ENCODE assay signal across 23 cellular contexts in genomic region chr2:59006204-59006603, GRCh38.
"Had no signal": no experiment of that assay in that cellular context is flagged by ENCODE, and none has a peak within 500 bp of the region (broad histone marks: within the 10 kb centered on the region; RNA-seq: fewer than 3 reads in every experiment).

No MANE protein-coding gene starts in this region.

- H3K27me3 ChIP-seq: pancreas, stomach, testis, thyroid gland, transverse colon, upper lobe of left lung had no signal

- H3K9me3 ChIP-seq: pancreas, prostate gland, stomach, testis, thyroid gland, transverse colon, upper lobe of left lung had no signal

- H3K27ac ChIP-seq: left ventricle myocardium inferior, pancreas, prostate gland, skin epidermis, stomach, testis, thyroid gland, transverse colon, upper lobe of left lung had no signal

- H3K36me3 ChIP-seq: left ventricle myocardium inferior, pancreas, prostate gland, stomach, thyroid gland, transverse colon, upper lobe of left lung had no signal

- H3K4me1 ChIP-seq: left ventricle myocardium inferior, pancreas, prostate gland, stomach, testis, thyroid gland, transverse colon, upper lobe of left lung had no signal

- H3K4me3 ChIP-seq: left ventricle myocardium inferior, lung, pancreas, prostate gland, skin epidermis, stomach, testis, thyroid gland, transverse colon, upper lobe of left lung had no signal

- DNase-seq: hippocampal formation; islet precursor cell; left ventricle myocardium inferior; midbrain; naive thymus-derived CD8-positive, alpha-beta T cell; pancreas; posterior cingulate gyrus; retina; right cardiac atrium; stimulated activated CD4-positive, alpha-beta T cell treated with anti-CD3 and anti-CD28 coated beads, Interleukin-12 subunit alpha, Interleukin-12 subunit beta, amount 100 ng/mL, for 4 hours; stimulated activated CD4-positive, alpha-beta T cell treated with anti-CD3 and anti-CD28 coated beads, Interleukin-15, amount 100 ng/mL, for 24 hours; stimulated activated CD4-positive, alpha-beta T cell treated with anti-CD3 and anti-CD28 coated beads, Interleukin-2, amount 100 ng/mL, for 24 hours; stimulated activated CD4-positive, alpha-beta T cell treated with anti-CD3 and anti-CD28 coated beads, Interleukin-4, amount 100 ng/mL, for 1 hour; stimulated activated naive B cell treated with anti-CD40 and anti-IgM and Interleukin-4, amounts not matched to agents 10 μg/mL and 1 μg/mL and 100 μg/mL, for 72 hours; stimulated activated naive CD8-positive, alpha-beta T cell treated with anti-CD3 and anti-CD28 coated beads, Interleukin-15, Interleukin-2, amounts not matched to agents 100 U/mL and 50 U/mL, for 24 hours; stomach; testis; thyroid gland; transverse colon; upper lobe of left lung had no signal

- FAIRE-seq: pancreas had no signal
